8 cellular contexts compared by ENCODE assay signal in the genomic region with DNA sequence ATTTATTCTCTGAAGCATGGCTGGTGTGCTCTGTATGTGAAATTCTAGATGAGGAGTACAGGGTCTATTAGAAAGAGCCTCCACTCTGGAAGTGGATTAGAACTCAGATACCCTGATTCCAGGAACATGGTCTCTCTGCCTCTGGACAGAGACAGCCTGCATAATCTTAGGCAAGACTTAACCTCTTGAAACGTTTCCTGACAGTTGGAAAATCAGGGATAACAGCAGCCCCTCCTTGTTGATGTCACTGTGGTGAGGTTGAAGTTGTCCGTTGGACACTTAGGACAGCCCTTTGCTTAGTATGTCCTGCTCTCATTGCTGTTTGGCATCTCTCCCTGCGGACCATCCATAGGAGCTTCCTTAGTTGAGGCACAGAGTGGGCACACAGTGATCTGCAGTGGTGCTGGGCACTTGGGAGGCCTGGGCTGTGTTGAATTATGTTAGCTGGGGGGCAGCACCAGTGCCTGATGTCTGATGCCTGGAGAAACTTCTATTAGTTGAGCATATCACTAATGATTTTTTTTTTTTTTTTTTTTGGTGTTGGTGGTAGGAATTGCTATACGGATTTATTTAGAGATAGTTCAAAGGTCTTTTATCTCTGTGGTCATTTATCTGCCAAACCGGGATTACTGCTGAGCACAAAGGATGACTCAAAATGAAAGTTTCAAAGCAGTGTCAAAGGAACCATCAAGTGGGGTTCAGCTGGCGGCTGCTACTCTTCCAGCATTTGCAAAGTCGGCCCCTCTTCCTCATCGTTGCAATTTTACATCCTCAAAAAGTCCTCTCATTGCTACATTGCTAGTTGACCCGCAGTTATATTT. TPM values are rescaled to one million over a fixed set of nuclear protein-coding genes. Genes with fewer than 3 reads are reported as not detected.
DNase-seq lines count a peak whose midpoint lies in the region; ATAC-seq and TF ChIP-seq lines count a peak whose summit lies in the region.

No MANE protein-coding gene starts in this region.

- TF ChIP-seq CTCF in DOHH2 (IDR thresholded peaks at IDR 0.05; ENCODE audit: low read depth, low read length, poor library complexity, severe bottlenecking): no peak

- H4K20me1 ChIP-seq in DOHH2 (ENCODE audit: control insufficient read depth, insufficient read depth, low read depth, low read length): no peaks in the 10 kb centered on the region

- H3K4me3 ChIP-seq in DOHH2 (ENCODE audit: low read length): no peak overlapping the region

- no peaks in the 10 kb centered on the region for H3K27me3 ChIP-seq in DOHH2 (ENCODE audit: control insufficient read depth, low read length)

- peak overlapping the region; percentile 38 for H3K4me2 ChIP-seq in DOHH2 (ENCODE audit: low read length)

- H3K9me3 ChIP-seq in DOHH2 (ENCODE audit: control insufficient read depth, insufficient read depth, low read length): no peaks in the 10 kb centered on the region

- in situ Hi-C loops in KBM-7 (cut with MboI; ENCODE audit: low pct_unique_long_range_greater_than_20kb, low sequenced_read_pairs): no loop called here

- peaks cover 15% of the 10 kb centered on the region for H3K36me3 ChIP-seq in DOHH2 (ENCODE audit: control insufficient read depth, low read length)

- DNase-seq in left lobe of liver (ENCODE audit: low spot score) (peak; percentile 52), NCI-H1694 (lab: John Stamatoyannopoulos, UW) (no peak), hepatic stellate cell (ENCODE audit: low spot score) (no peak), SHP77 (lab: John Stamatoyannopoulos, UW) (no peak), KBM-7 (no peak)

- no peak overlapping the region for H3K27ac ChIP-seq in DOHH2 (ENCODE audit: low read depth, low read length)

- H3F3A ChIP-seq in DOHH2 (ENCODE audit: control insufficient read depth, insufficient read depth): no peaks in the 10 kb centered on the region

- H3K9me2 ChIP-seq in DOHH2 (replicated peaks; ENCODE audit: control insufficient read depth, low read length): no peaks in the 10 kb centered on the region

- H3K4me1 ChIP-seq in DOHH2 (ENCODE audit: control insufficient read depth, low read length): peaks cover 48% of the 10 kb centered on the region

- peak; percentile 91 for ATAC-seq in GM19468 (IDR thresholded peaks at IDR 0.05; ENCODE audit: extremely low read depth, unreplicated experiment)
- peak; percentile 95 for ATAC-seq in HG03469 (IDR thresholded peaks at IDR 0.05; ENCODE audit: unreplicated experiment)
- peak; percentile 81 for ATAC-seq in left lobe of liver

- peaks cover 36% of the 10 kb centered on the region for H3K79me2 ChIP-seq in DOHH2 (ENCODE audit: control insufficient read depth, low read length)

RNA-seq across cellular contexts. Expression of gene SETBP1, which starts 28.8 kb away (rescaled TPM):
- 17.3 TPM for total RNA-seq in left lobe of liver
